ENCODE assay signal across 14 cellular contexts in the genomic region with DNA sequence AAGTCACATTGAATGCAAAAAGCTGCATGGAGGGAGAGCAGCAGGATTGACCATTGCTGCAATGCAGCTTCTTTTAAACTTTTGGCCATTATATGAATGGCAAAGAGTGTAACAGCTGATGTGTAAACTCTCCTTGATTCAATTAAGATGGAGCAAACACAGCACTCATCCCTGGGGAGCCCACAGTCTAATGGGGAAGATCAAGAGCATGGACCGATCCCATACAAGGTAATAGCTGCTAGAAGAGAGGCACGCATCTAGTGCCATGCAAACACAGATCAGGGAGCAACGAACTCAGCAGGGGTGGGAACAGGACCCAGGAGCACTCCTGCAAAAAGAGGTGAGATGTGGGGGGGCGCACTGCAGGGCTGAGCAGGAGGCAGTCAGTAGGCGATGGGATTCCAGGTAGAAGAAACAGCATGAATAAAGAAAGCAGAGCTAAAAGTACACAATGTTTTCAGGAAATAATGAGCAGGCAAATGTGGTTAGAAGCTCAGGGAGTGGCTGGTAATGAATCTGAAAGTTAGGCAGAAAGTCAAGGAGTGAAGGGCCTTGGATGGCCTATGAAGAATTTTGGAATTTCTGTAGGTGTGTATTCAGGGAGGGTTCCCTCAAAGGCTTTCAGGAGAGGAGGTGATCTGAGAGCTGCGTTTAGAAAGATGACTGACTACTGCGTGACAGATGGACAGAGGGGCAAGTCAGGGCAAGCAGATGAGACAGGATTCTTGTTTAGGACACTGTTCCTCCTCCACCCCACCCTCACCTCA. TPM values are rescaled to one million over a fixed set of nuclear protein-coding genes. Genes with fewer than 3 reads are reported as not detected.
DNase-seq lines count a peak whose midpoint lies in the region; ATAC-seq and TF ChIP-seq lines count a peak whose summit lies in the region.
"Had no signal": no experiment of that assay in that cellular context is flagged by ENCODE, and none has a peak within 500 bp of the region (broad histone marks: within the 10 kb centered on the region; RNA-seq: fewer than 3 reads in every experiment).

No MANE protein-coding gene starts in this region.

- ATAC-seq in activated naive CD4-positive, alpha-beta T cell treated with anti-CD3 and anti-CD28 coated beads, Interleukin-2, amount 50 U/mL, for 72 hours: no peak
- ATAC-seq in mucosa of descending colon: peak; percentile 60
- peak; percentile 71 for ATAC-seq in upper lobe of right lung

- no peaks in the 10 kb centered on the region for H3K9me3 ChIP-seq in mucosa of descending colon
- no peaks in the 10 kb centered on the region for H3K9me3 ChIP-seq in upper lobe of right lung
- H3K9me3 ChIP-seq: thoracic aorta had no signal

- CTCF ChIA-PET in MCF 10A (lab: Yijun Ruan, JAX): interaction anchor here (0.9 to 16.8 kb wide), 14 partner anchors 9 to 85 kb away, joined by 3 to 242 read pairs (median 4); no protein-coding TSS in a partner anchor

- TF ChIP-seq CTCF in MCF 10A (IDR thresholded peaks at IDR 0.05; ENCODE audit: unreplicated experiment) (no peak), mucosa of descending colon (IDR thresholded peaks at IDR 0.05) (no peak), upper lobe of right lung (IDR thresholded peaks at IDR 0.05) (no peak), CD14-positive monocyte (IDR thresholded peaks at IDR 0.05) (no peak)

- no peaks in the 10 kb centered on the region for H3K36me3 Mint-ChIP-seq in activated naive CD4-positive, alpha-beta T cell treated with anti-CD3 and anti-CD28 coated beads, Interleukin-2, amount 50 U/mL, for 24 hours
- no peaks in the 10 kb centered on the region for H3K36me3 Mint-ChIP-seq in activated naive CD4-positive, alpha-beta T cell treated with anti-CD3 and anti-CD28 coated beads, Interleukin-2, amount 50 U/mL, for 72 hours
- H3K36me3 Mint-ChIP-seq in MCF 10A (ENCODE audit: insufficient read depth, unreplicated experiment) (no peaks in the 10 kb centered on the region), CD14-positive monocyte (no peaks in the 10 kb centered on the region), immature natural killer cell (no peaks in the 10 kb centered on the region)

- H3K9me3 Mint-ChIP-seq in activated naive CD4-positive, alpha-beta T cell treated with anti-CD3 and anti-CD28 coated beads, Interleukin-2, amount 50 U/mL, for 24 hours: no peaks in the 10 kb centered on the region
- no peaks in the 10 kb centered on the region for H3K9me3 Mint-ChIP-seq in activated naive CD4-positive, alpha-beta T cell treated with anti-CD3 and anti-CD28 coated beads, Interleukin-2, amount 50 U/mL, for 72 hours
- no peaks in the 10 kb centered on the region for H3K9me3 Mint-ChIP-seq in MCF 10A (ENCODE audit: unreplicated experiment)
- no peaks in the 10 kb centered on the region for H3K9me3 Mint-ChIP-seq in CD14-positive monocyte
- no peaks in the 10 kb centered on the region for H3K9me3 Mint-ChIP-seq in immature natural killer cell

- H3K27me3 Mint-ChIP-seq in activated naive CD4-positive, alpha-beta T cell treated with anti-CD3 and anti-CD28 coated beads, Interleukin-2, amount 50 U/mL, for 24 hours: no peaks in the 10 kb centered on the region
- no peaks in the 10 kb centered on the region for H3K27me3 Mint-ChIP-seq in MCF 10A (ENCODE audit: insufficient read depth, unreplicated experiment)
- H3K27me3 Mint-ChIP-seq in CD14-positive monocyte (ENCODE audit: low read depth in 3 of 3): peaks cover 2 to 16% (median 4%) of the 10 kb centered on the region in 3 donors
- H3K27me3 Mint-ChIP-seq in immature natural killer cell (ENCODE audit: low read depth in 3 of 3): peaks cover 0 to 9% (median 3%) of the 10 kb centered on the region in 3 donors

- no peak overlapping the region for H3K4me3 Mint-ChIP-seq in activated naive CD4-positive, alpha-beta T cell treated with anti-CD3 and anti-CD28 coated beads, Interleukin-2, amount 50 U/mL, for 24 hours
- H3K4me3 Mint-ChIP-seq in MCF 10A (ENCODE audit: unreplicated experiment) (peak overlapping the region; percentile 62), CD14-positive monocyte (no peak overlapping the region), immature natural killer cell (no peak overlapping the region)
- H3K4me3 Mint-ChIP-seq: B cell had no signal

- peak overlapping the region; percentile 33 for H3K27ac ChIP-seq in upper lobe of right lung

- intact Hi-C loops in MCF 10A (cut with micrococcal nuclease) (loop anchor here (1.0 to 10.0 kb wide), 3 partner anchors 44 to 1056 kb away; no protein-coding TSS in a partner anchor), mucosa of descending colon (cut with DNase I, micrococcal nuclease) (no loop called here), upper lobe of right lung (cut with DNase I) (no loop called here), CD14-positive monocyte (cut with micrococcal nuclease) (no loop called here)

- H3K27me3 ChIP-seq in upper lobe of right lung: no peaks in the 10 kb centered on the region
- H3K27me3 ChIP-seq: brain microvascular endothelial cell had no signal

- H3K4me1 Mint-ChIP-seq in activated naive CD4-positive, alpha-beta T cell treated with anti-CD3 and anti-CD28 coated beads, Interleukin-2, amount 50 U/mL, for 24 hours: peaks cover 19% of the 10 kb centered on the region
- peaks cover 57% of the 10 kb centered on the region for H3K4me1 Mint-ChIP-seq in MCF 10A (ENCODE audit: insufficient read depth, unreplicated experiment)
- H3K4me1 Mint-ChIP-seq in CD14-positive monocyte: no peaks in the 10 kb centered on the region
- H3K4me1 Mint-ChIP-seq in immature natural killer cell: no peaks in the 10 kb centered on the region
- H3K4me1 Mint-ChIP-seq: B cell had no signal

- H3K4me3 ChIP-seq in mucosa of descending colon (no peak overlapping the region), upper lobe of right lung (no peak overlapping the region)

- H3K4me1 ChIP-seq in mucosa of descending colon (ENCODE audit: low read depth) (peaks cover 14% of the 10 kb centered on the region), upper lobe of right lung (peaks cover 18% of the 10 kb centered on the region)

- no TSS peak for BruUV-seq in MCF 10A (replicated peaks; lab: Mats Ljungman, UMichigan)

- POLR2A ChIA-PET in MCF 10A (lab: Yijun Ruan, JAX): interaction anchor here (0.7 to 10.9 kb wide), 27 partner anchors 9 to 409 kb away, joined by 3 to 204 read pairs (median 5); a partner anchor contains a TSS

- H3K27ac Mint-ChIP-seq in activated naive CD4-positive, alpha-beta T cell treated with anti-CD3 and anti-CD28 coated beads, Interleukin-2, amount 50 U/mL, for 24 hours: peak overlapping the region; percentile 18
- H3K27ac Mint-ChIP-seq in activated naive CD4-positive, alpha-beta T cell treated with anti-CD3 and anti-CD28 coated beads, Interleukin-2, amount 50 U/mL, for 72 hours: no peak overlapping the region
- H3K27ac Mint-ChIP-seq in MCF 10A (ENCODE audit: low read depth, unreplicated experiment) (peak overlapping the region; percentile 99), CD14-positive monocyte (no peak overlapping the region), immature natural killer cell (no peak overlapping the region)
- H3K27ac Mint-ChIP-seq: B cell had no signal

- no peak for DNase-seq in activated naive CD4-positive, alpha-beta T cell treated with anti-CD3 and anti-CD28 coated beads, Interleukin-2, amount 50 U/mL, for 72 hours (ENCODE audit: low spot score in 2 of 2)
- peak; percentile 89 for DNase-seq in MCF 10A (ENCODE audit: unreplicated experiment)
- no peak for DNase-seq in mucosa of descending colon
- DNase-seq in upper lobe of right lung: no peak
- DNase-seq in CD14-positive monocyte (ENCODE audit: low spot score): no peak
- DNase-seq in immature natural killer cell: no peak
- DNase-seq in dedifferentiated amniotic fluid mesenchymal stem cell (ENCODE audit: extremely low spot score): no peak
- DNase-seq: foreskin melanocyte; NCI-H510A treated with DMSO at 0.1 percent for 48 hours; stimulated activated CD4-positive, alpha-beta T cell treated with anti-CD3 and anti-CD28 coated beads, Interleukin-1b, Interleukin-23, amount 100 ng/mL, for 48 hours had no signal

- H3K36me3 ChIP-seq in mucosa of descending colon (ENCODE audit: low read depth): no peaks in the 10 kb centered on the region
- no peaks in the 10 kb centered on the region for H3K36me3 ChIP-seq in upper lobe of right lung
- H3K36me3 ChIP-seq: brain microvascular endothelial cell, thoracic aorta had no signal

RNA-seq across cellular contexts. Expression of a gene that starts 17.2 kb away (rescaled TPM):
- total RNA-seq in activated naive CD4-positive, alpha-beta T cell treated with anti-CD3 and anti-CD28 coated beads, Interleukin-2, amount 50 U/mL, for 72 hours: 10 to 100 TPM; 20.1 to 62.3 TPM
- total RNA-seq in MCF 10A (2022) (71.6 and 88.4 TPM in 2 replicates), mucosa of descending colon (10 to 100 TPM; 26.6 to 40.1 (median 29.8) TPM), upper lobe of right lung (18.8 TPM)
- polyA plus RNA-seq in CD14-positive monocyte (10 to 100 TPM; 10.2 to 11.5 TPM), immature natural killer cell (10 to 100 TPM; 20.2 to 29.6 (median 20.2) TPM)

Comparison
In these comparisons a context has a peak if more than half of its experiments do, and no peak if none do; other contexts are left out.
1. H3K27ac Mint-ChIP-seq: peak in activated naive CD4-positive, alpha-beta T cell treated with anti-CD3 and anti-CD28 coated beads, Interleukin-2, amount 50 U/mL, for 24 hours (single experiment) and MCF 10A (single experiment); none in activated naive CD4-positive, alpha-beta T cell treated with anti-CD3 and anti-CD28 coated beads, Interleukin-2, amount 50 U/mL, for 72 hours (0 of 2), CD14-positive monocyte (0 of 7) and immature natural killer cell (0 of 6).
2. ATAC-seq: peak in mucosa of descending colon (single experiment) and upper lobe of right lung (single experiment); none in activated naive CD4-positive, alpha-beta T cell treated with anti-CD3 and anti-CD28 coated beads, Interleukin-2, amount 50 U/mL, for 72 hours (0 of 2).